ENCODE assay signal across 1 cellular context in genomic region chr17:82864721-82865240, GRCh38.
TF ChIP-seq lines count a peak whose summit lies in the region.

No MANE protein-coding gene starts in this region.

TF ChIP-seq in HEK293, 187 proteins besides CTCF, POLR2A, EP300 and RAD21 (continued from another document):
- no peak for TF ChIP-seq ZNF280D (tag by site-specific recombination; IDR thresholded peaks at IDR 0.05)
- TF ChIP-seq ZNF600 (tag by site-specific recombination; IDR thresholded peaks at IDR 0.05) = no peak
